In the genomic region with DNA sequence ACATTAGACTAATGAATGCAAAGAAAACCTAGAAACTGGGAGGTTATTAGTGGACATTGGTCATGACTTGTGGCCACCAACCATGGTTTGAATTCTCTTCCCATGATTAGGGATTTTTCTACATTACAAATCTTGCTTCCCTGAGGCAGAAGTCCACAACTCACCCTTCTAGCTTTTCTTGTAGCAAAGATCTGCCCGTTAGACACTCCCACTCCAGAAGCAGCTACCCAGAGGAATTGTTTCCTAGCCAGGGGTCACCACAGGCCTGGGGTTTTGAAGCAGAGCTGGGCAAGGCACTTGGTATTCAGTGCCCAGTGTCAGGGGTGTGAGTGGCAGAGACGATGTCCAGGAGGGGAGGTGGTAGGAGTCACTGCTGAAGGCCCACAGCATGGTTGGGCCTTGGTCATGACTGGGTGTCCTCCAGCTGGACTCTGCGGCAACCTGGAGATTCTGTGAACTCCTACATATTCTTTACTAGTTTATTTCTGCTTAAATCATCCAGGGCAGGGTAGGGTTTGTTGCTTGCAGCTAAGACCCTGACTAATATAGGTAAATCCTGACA, we compare ENCODE assay signal across 15 cellular contexts. TPM values are rescaled to one million over a fixed set of nuclear protein-coding genes. Genes with fewer than 3 reads are reported as not detected.
DNase-seq lines count a peak whose midpoint lies in the region; ATAC-seq and TF ChIP-seq lines count a peak whose summit lies in the region.
"Had no signal": no experiment of that assay in that cellular context is flagged by ENCODE, and none has a peak within 500 bp of the region (broad histone marks: within the 10 kb centered on the region; RNA-seq: fewer than 3 reads in every experiment).

No MANE protein-coding gene starts in this region.

- H3K27ac ChIP-seq in left ventricle myocardium inferior (replicated peaks) (peak overlapping the region; percentile 79), esophagus muscularis mucosa (replicated peaks in 1 of 4) (peak overlapping the region in 3 of 4 donors; percentile 11 to 47 (median 34)), upper lobe of left lung (peak overlapping the region in 3 of 4 donors; percentile 20 to 36 (median 26))
- H3K27ac ChIP-seq: HL-60 had no signal

- TF ChIP-seq CTCF in left ventricle myocardium inferior (IDR thresholded peaks at IDR 0.05; ENCODE audit: borderline replicate concordance) (no peak), esophagus muscularis mucosa (IDR thresholded peaks at IDR 0.05) (no peak), nephron (IDR thresholded peaks at IDR 0.05; ENCODE audit: unreplicated experiment in 3 of 3) (no peak), upper lobe of left lung (IDR thresholded peaks at IDR 0.05) (no peak)

- H3K4me1 Mint-ChIP-seq in nephron: peaks cover 34% of the 10 kb centered on the region

- no peaks in the 10 kb centered on the region for H3K36me3 Mint-ChIP-seq in nephron (ENCODE audit: low read depth)

- H3K9me3 Mint-ChIP-seq in nephron: no peaks in the 10 kb centered on the region

- 85% methylated on average over 3 of the region's 3 CpGs for WGBS in esophagus muscularis mucosa
- WGBS in upper lobe of left lung, 2 donors: 84 to 89% methylated on average over 3 of the region's 3 CpGs

- H3K9me3 ChIP-seq in left ventricle myocardium inferior (replicated peaks) (no peaks in the 10 kb centered on the region), esophagus muscularis mucosa (no peaks in the 10 kb centered on the region), upper lobe of left lung (no peaks in the 10 kb centered on the region)
- H3K9me3 ChIP-seq: Caco-2 had no signal

- peaks cover 4% of the 10 kb centered on the region for H3K27me3 Mint-ChIP-seq in nephron (ENCODE audit: low read depth)

- H3K36me3 ChIP-seq in left ventricle myocardium inferior: no peaks in the 10 kb centered on the region
- no peaks in the 10 kb centered on the region for H3K36me3 ChIP-seq in esophagus muscularis mucosa
- H3K36me3 ChIP-seq in upper lobe of left lung: no peaks in the 10 kb centered on the region

- H3K4me3 ChIP-seq in left ventricle myocardium inferior (no peak overlapping the region), esophagus muscularis mucosa (no peak overlapping the region), upper lobe of left lung (no peak overlapping the region)
- H3K4me3 ChIP-seq: K562 had no signal

- no peak for ATAC-seq in Right ventricle myocardium inferior
- ATAC-seq in upper lobe of left lung (ENCODE audit: low FRiP score in 2 of 2): no peak
- no peak for ATAC-seq in HG03025 (IDR thresholded peaks at IDR 0.05; ENCODE audit: low FRiP score, unreplicated experiment)
- ATAC-seq: K562 had no signal

- peak overlapping the region in 2 of 3 experiments; percentile 54 to 75 for H3K27ac Mint-ChIP-seq in nephron

- DNase-seq in left ventricle myocardium inferior (no peak), Right ventricle myocardium inferior (ENCODE audit: missing footprints) (no peak), esophagus muscularis mucosa (ENCODE audit: extremely low spot score) (no peak), upper lobe of left lung (no peak), dedifferentiated amniotic fluid mesenchymal stem cell (ENCODE audit: extremely low spot score) (no peak), NCI-H187 (lab: John Stamatoyannopoulos, UW) (no peak)
- DNase-seq: Caco-2, DMS53, NCI-H1048, NCI-H146, NCI-H226 had no signal

- H3K4me3 Mint-ChIP-seq in nephron: no peak overlapping the region

- intact Hi-C loops in left ventricle myocardium inferior (cut with micrococcal nuclease) (no loop called here), Right ventricle myocardium inferior (cut with DNase I) (no loop called here), esophagus muscularis mucosa (cut with DNase I) (no loop called here)

- peaks cover 55% of the 10 kb centered on the region for H3K27me3 ChIP-seq in left ventricle myocardium inferior (ENCODE audit: low read depth)
- peaks cover 0 to 10% (median 0%) of the 10 kb centered on the region in 4 donors for H3K27me3 ChIP-seq in esophagus muscularis mucosa
- H3K27me3 ChIP-seq in upper lobe of left lung: no peaks in the 10 kb centered on the region

- TF ChIP-seq POLR2A in esophagus muscularis mucosa (IDR thresholded peaks at IDR 0.05; ENCODE audit: low read depth): no peak
- no peak for TF ChIP-seq POLR2A in upper lobe of left lung (IDR thresholded peaks at IDR 0.05)

- H3K4me1 ChIP-seq in left ventricle myocardium inferior: peaks cover 40% of the 10 kb centered on the region
- peaks cover 0 to 27% (median 19%) of the 10 kb centered on the region in 4 donors for H3K4me1 ChIP-seq in esophagus muscularis mucosa
- H3K4me1 ChIP-seq in upper lobe of left lung: peaks cover 24 to 37% (median 31%) of the 10 kb centered on the region in 4 donors
- H3K4me1 ChIP-seq: Caco-2 had no signal

- TF ChIP-seq EP300 in esophagus muscularis mucosa (IDR thresholded peaks at IDR 0.05): no peak
- no peak for TF ChIP-seq EP300 in upper lobe of left lung (IDR thresholded peaks at IDR 0.05)

RNA-seq across cellular contexts. Expression of a gene that starts 54.9 kb away (rescaled TPM):
- 100.0 TPM for total RNA-seq in left ventricle myocardium inferior
- 108 TPM for total RNA-seq in Right ventricle myocardium inferior
- total RNA-seq in esophagus muscularis mucosa: 100 to 1,000 TPM in 2 of 4 donors, 10 to 100 TPM in 2; 85.2 to 115 (median 99.1) TPM
- 100 to 1,000 TPM in 3 of 6 donors, 10 to 100 TPM in 3; 39.6 to 266 (median 114) TPM for total RNA-seq in upper lobe of left lung

Comparison
In these comparisons a context has a peak if more than half of its experiments do, and no peak if none do; other contexts are left out.
1. H3K27ac ChIP-seq: peak in every context shown above with its lines; median percentile 79 in left ventricle myocardium inferior; 34 in esophagus muscularis mucosa; 26 in upper lobe of left lung.